ENCODE assay signal across 8 cellular contexts in the genomic region with DNA sequence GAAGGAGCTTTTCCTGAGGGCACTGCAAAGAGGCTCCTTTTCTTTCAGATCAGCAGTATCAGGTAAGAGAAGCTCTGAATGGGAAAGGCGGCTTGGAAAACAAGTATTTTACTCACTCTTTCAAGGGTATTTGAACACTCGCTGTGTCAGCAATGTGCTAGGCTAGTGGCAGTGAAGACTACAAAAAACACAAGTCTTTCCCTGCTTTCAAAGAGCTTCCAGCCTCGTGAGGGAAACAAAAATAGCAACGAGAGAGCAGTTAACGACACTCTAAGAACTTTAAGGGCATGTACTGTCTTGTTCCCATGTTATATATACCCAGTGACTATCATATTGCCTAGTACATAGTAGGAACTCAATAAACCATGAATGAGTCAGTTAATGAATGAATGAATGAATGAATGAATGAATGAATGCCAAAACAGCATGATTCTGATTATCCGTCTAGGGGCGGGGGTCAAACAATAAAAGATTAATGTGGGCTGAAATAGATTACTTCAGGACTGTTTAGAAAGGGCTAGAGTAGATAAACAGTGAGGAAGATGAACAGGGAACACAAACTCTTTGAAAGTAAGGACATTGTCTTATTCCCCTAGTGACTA. TPM values are rescaled to one million over a fixed set of nuclear protein-coding genes. Genes with fewer than 3 reads are reported as not detected.
DNase-seq lines count a peak whose midpoint lies in the region; ATAC-seq and TF ChIP-seq lines count a peak whose summit lies in the region.

No MANE protein-coding gene starts in this region.

- WGBS in sigmoid colon, 2 donors = 23 to 35% methylated on average over 7 of the region's 7 CpGs

- peaks cover 0 to 10% (median 4%) of the 10 kb centered on the region in 4 donors for H3K4me1 ChIP-seq in sigmoid colon

- intact Hi-C loops in sigmoid colon (cut with DNase I) = loop anchor here (5.0 kb wide), 1 partner anchor 180 kb away; no protein-coding TSS in a partner anchor

- TF ChIP-seq EP300 in sigmoid colon (IDR thresholded peaks at IDR 0.05) = no peak

- H3K9me3 ChIP-seq in sigmoid colon = no peaks in the 10 kb centered on the region

- H3K27ac ChIP-seq in RWPE1 (no peak overlapping the region), sigmoid colon (peak overlapping the region in 3 of 4 donors; percentile 73 to 79 (median 75))

- CTCF ChIA-PET in RWPE1 (lab: Yijun Ruan, JAX) = interaction anchor here (0.8 to 1.2 kb wide), 2 partner anchors 118 to 197 kb away, joined by 4 read pairs; a partner anchor contains a TSS

- peak; percentile 1 for ATAC-seq in GM19372 (IDR thresholded peaks at IDR 0.05; ENCODE audit: low read depth, unreplicated experiment)

- no peaks in the 10 kb centered on the region for H3K36me3 ChIP-seq in sigmoid colon

- TF ChIP-seq CTCF in RWPE1 (conservative IDR thresholded peaks at IDR 0.05; ENCODE audit: low read depth) (no peak), fibroblast of pulmonary artery (IDR thresholded peaks at IDR 0.05; ENCODE audit: low read length, missing control alignments) (no peak), sigmoid colon (IDR thresholded peaks at IDR 0.05) (no peak)

- POLR2A ChIA-PET in RWPE1 (lab: Yijun Ruan, JAX; ENCODE audit: low non-redundant PET) = no interaction called here

- DNase-seq in RWPE1 (ENCODE audit: low spot score) = peak; percentile 13
- DNase-seq in fibroblast of pulmonary artery (ENCODE audit: low read depth) = no peak
- no peak for DNase-seq in sigmoid colon
- no peak for DNase-seq in C1 segment of cervical spinal cord (lab: John Stamatoyannopoulos, UW)
- no peak for DNase-seq in amygdala (lab: John Stamatoyannopoulos, UW)
- DNase-seq in activated effector memory CD4-positive, alpha-beta T cell treated with Interleukin-2 at 50 U/mL for 16 hours = no peak
- DNase-seq in NCI-H2171 (lab: John Stamatoyannopoulos, UW) = no peak

- H3K4me3 ChIP-seq in fibroblast of pulmonary artery (replicated peaks; ENCODE audit: low read depth, low read length) (peak overlapping the region; percentile 56), sigmoid colon (peak overlapping the region; percentile 17 to 60 (median 54))

- no peaks in the 10 kb centered on the region for H3K27me3 ChIP-seq in sigmoid colon

- no peak for TF ChIP-seq POLR2A in sigmoid colon (IDR thresholded peaks at IDR 0.05)

RNA-seq across cellular contexts. Expression of a gene that starts 14.2 kb away (rescaled TPM):
- total RNA-seq in sigmoid colon = 10 to 100 TPM in 1 of 4 donors, 1 to 10 TPM in 3; 1.6 to 10.8 (median 4.2) TPM
- 1 to 10 TPM in 1 of 3 donors, under 1 TPM in 2; 0.23 to 1.2 (median 0.23) TPM for polyA plus RNA-seq in sigmoid colon
